39 cellular contexts compared by ENCODE assay signal in genomic region chrX:70124678-70125077, GRCh38. TPM values are rescaled to one million over a fixed set of nuclear protein-coding genes. Genes with fewer than 3 reads are reported as not detected.
"Had no signal": no experiment of that assay in that cellular context is flagged by ENCODE, and none has a peak within 500 bp of the region (broad histone marks: within the 10 kb centered on the region; RNA-seq: fewer than 3 reads in every experiment).

No MANE protein-coding gene starts in this region.

- H3K9me3 ChIP-seq: adrenal gland, body of pancreas, breast epithelium had no signal

- H3K4me1 Mint-ChIP-seq: activated B cell treated with CpG ODN at 0.5 μM for 24 hours; activated CD4-positive, alpha-beta T cell treated with anti-CD3 and anti-CD28 coated beads, Interleukin-2, amount 10 ng/mL, durations not matched to agents 24 days and 14 days; activated T-helper 17 cell treated with anti-CD3 and anti-CD28 coated beads, Interleukin-2, amount 50 U/mL, for 72 hours had no signal

- H3K27me3 Mint-ChIP-seq: activated B cell treated with CpG ODN at 0.5 μM for 24 hours; activated CD4-positive, alpha-beta memory T cell treated with anti-CD3 and anti-CD28 coated beads for 36 hours; activated CD4-positive, alpha-beta T cell treated with anti-CD3 and anti-CD28 coated beads, Interleukin-2, amount 10 ng/mL, durations not matched to agents 24 days and 14 days; activated CD8-positive, alpha-beta T cell treated with anti-CD3 and anti-CD28 coated beads for 36 hours; activated naive CD4-positive, alpha-beta T cell treated with anti-CD3 and anti-CD28 coated beads, Interleukin-2, amount 10 ng/mL, durations not matched to agents 7 days and 5 days; activated naive CD8-positive, alpha-beta T cell treated with anti-CD3 and anti-CD28 coated beads for 36 hours; activated T-helper 17 cell treated with anti-CD3 and anti-CD28 coated beads, Interleukin-2, amount 50 U/mL, for 72 hours had no signal

- H3K4me3 Mint-ChIP-seq: activated B cell treated with CpG ODN at 0.5 μM for 24 hours; activated CD4-positive, alpha-beta memory T cell treated with anti-CD3 and anti-CD28 coated beads for 36 hours; activated CD4-positive, alpha-beta T cell treated with anti-CD3 and anti-CD28 coated beads, Interleukin-2, amount 10 ng/mL, durations not matched to agents 24 days and 14 days; activated CD8-positive, alpha-beta T cell treated with anti-CD3 and anti-CD28 coated beads for 36 hours; activated naive CD4-positive, alpha-beta T cell treated with anti-CD3 and anti-CD28 coated beads, Interleukin-2, amount 10 ng/mL, durations not matched to agents 7 days and 5 days; activated naive CD8-positive, alpha-beta T cell treated with anti-CD3 and anti-CD28 coated beads for 36 hours; activated T-cell treated with anti-CD3 and anti-CD28 coated beads, Interleukin-2, amount 50 U/mL, for 4 hours; activated T-cell treated with anti-CD3 and anti-CD28 coated beads, Interleukin-2, amount 50 U/mL, for 72 hours; activated T-helper 1 cell treated with anti-CD3 and anti-CD28 coated beads, Interleukin-12 subunit alpha, Interleukin-12 subunit beta, Interleukin-2, Interleukin-4 antibody, amounts not matched to agents 30 ng/mL and 10 ng/mL and 1 ng/mL, durations not matched to agents 14 hours and 24 hours and 36 hours; activated T-helper 17 cell treated with anti-CD3 and anti-CD28 coated beads, Interleukin-2, amount 50 U/mL, for 72 hours; T-helper 1 cell treated with Interleukin-12 subunit alpha and Interleukin-12 subunit beta and Interleukin-4 antibody, amounts not matched to agents 30 μg/mL and 1 μg/mL, for 36 hours; T-helper 2 cell treated with Interferon-gamma antibody and Interleukin-4, amounts not matched to agents 5 μg/mL and 100 μg/mL, for 36 hours had no signal

- H3K4me1 ChIP-seq: adrenal gland, body of pancreas, breast epithelium had no signal

- H3K36me3 ChIP-seq: adrenal gland, brain microvascular endothelial cell, breast epithelium had no signal

- H3K27ac Mint-ChIP-seq: activated B cell treated with CpG ODN at 0.5 μM for 24 hours; activated CD4-positive, alpha-beta memory T cell treated with anti-CD3 and anti-CD28 coated beads for 36 hours; activated CD4-positive, alpha-beta T cell treated with anti-CD3 and anti-CD28 coated beads, Interleukin-2, amount 10 ng/mL, durations not matched to agents 24 days and 14 days; activated CD8-positive, alpha-beta T cell treated with anti-CD3 and anti-CD28 coated beads for 36 hours; activated naive CD4-positive, alpha-beta T cell treated with anti-CD3 and anti-CD28 coated beads, Interleukin-2, amount 10 ng/mL, durations not matched to agents 7 days and 5 days; activated naive CD4-positive, alpha-beta T cell treated with anti-CD3 and anti-CD28 coated beads, Interleukin-2, amount 50 U/mL, for 72 hours; activated naive CD8-positive, alpha-beta T cell treated with anti-CD3 and anti-CD28 coated beads for 36 hours; activated T-cell treated with anti-CD3 and anti-CD28 coated beads, Interleukin-2, amount 50 U/mL, for 72 hours; activated T-helper 1 cell treated with anti-CD3 and anti-CD28 coated beads, Interleukin-12 subunit alpha, Interleukin-12 subunit beta, Interleukin-2, Interleukin-4 antibody, amounts not matched to agents 30 ng/mL and 10 ng/mL and 1 ng/mL, durations not matched to agents 14 hours and 24 hours and 36 hours; activated T-helper 17 cell treated with anti-CD3 and anti-CD28 coated beads, Interleukin-2, amount 50 U/mL, for 72 hours; T-helper 1 cell treated with Interleukin-12 subunit alpha and Interleukin-12 subunit beta and Interleukin-4 antibody, amounts not matched to agents 30 μg/mL and 1 μg/mL, for 36 hours; T-helper 2 cell treated with Interferon-gamma antibody and Interleukin-4, amounts not matched to agents 5 μg/mL and 100 μg/mL, for 36 hours had no signal

- H3K27me3 ChIP-seq: body of pancreas, brain microvascular endothelial cell had no signal

- H3K4me3 ChIP-seq: adrenal gland, body of pancreas, breast epithelium had no signal

- H3K9me3 Mint-ChIP-seq: activated B cell treated with CpG ODN at 0.5 μM for 24 hours; activated CD4-positive, alpha-beta memory T cell treated with anti-CD3 and anti-CD28 coated beads for 36 hours; activated CD4-positive, alpha-beta T cell treated with anti-CD3 and anti-CD28 coated beads, Interleukin-2, amount 10 ng/mL, durations not matched to agents 24 days and 14 days; activated CD8-positive, alpha-beta T cell treated with anti-CD3 and anti-CD28 coated beads for 36 hours; activated naive CD4-positive, alpha-beta T cell treated with anti-CD3 and anti-CD28 coated beads, Interleukin-2, amount 10 ng/mL, durations not matched to agents 7 days and 5 days; activated naive CD4-positive, alpha-beta T cell treated with anti-CD3 and anti-CD28 coated beads, Interleukin-2, amount 50 U/mL, for 72 hours; activated naive CD8-positive, alpha-beta T cell treated with anti-CD3 and anti-CD28 coated beads for 36 hours; activated T-cell treated with anti-CD3 and anti-CD28 coated beads, Interleukin-2, amount 50 U/mL, for 4 hours; activated T-cell treated with anti-CD3 and anti-CD28 coated beads, Interleukin-2, amount 50 U/mL, for 72 hours; activated T-helper 17 cell treated with anti-CD3 and anti-CD28 coated beads, Interleukin-2, amount 50 U/mL, for 72 hours; T-helper 1 cell treated with Interleukin-12 subunit alpha and Interleukin-12 subunit beta and Interleukin-4 antibody, amounts not matched to agents 30 μg/mL and 1 μg/mL, for 36 hours; T-helper 2 cell treated with Interferon-gamma antibody and Interleukin-4, amounts not matched to agents 5 μg/mL and 100 μg/mL, for 36 hours had no signal

- H3K36me3 Mint-ChIP-seq: activated CD4-positive, alpha-beta memory T cell treated with anti-CD3 and anti-CD28 coated beads for 36 hours; activated naive CD4-positive, alpha-beta T cell treated with anti-CD3 and anti-CD28 coated beads, Interleukin-2, amount 10 ng/mL, durations not matched to agents 7 days and 5 days; activated naive CD4-positive, alpha-beta T cell treated with anti-CD3 and anti-CD28 coated beads, Interleukin-2, amount 50 U/mL, for 72 hours; activated naive CD8-positive, alpha-beta T cell treated with anti-CD3 and anti-CD28 coated beads for 36 hours had no signal

- ATAC-seq: activated CD8-positive, alpha-beta T cell treated with anti-CD3 and anti-CD28 coated beads for 36 hours; activated naive CD4-positive, alpha-beta T cell treated with anti-CD3 and anti-CD28 coated beads, Interleukin-2, amount 50 U/mL, for 72 hours; activated T-cell treated with anti-CD3 and anti-CD28 coated beads, Interleukin-2, amount 50 U/mL, for 4 hours; activated T-cell treated with anti-CD3 and anti-CD28 coated beads, Interleukin-2, amount 50 U/mL, for 72 hours; activated T-helper 17 cell treated with anti-CD3 and anti-CD28 coated beads, Interleukin-2, amount 50 U/mL, for 72 hours; body of pancreas had no signal

- DNase-seq: activated B cell treated with CpG ODN at 0.5 μM for 24 hours; activated CD4-positive, alpha-beta memory T cell treated with anti-CD3 and anti-CD28 coated beads for 36 hours; activated CD4-positive, alpha-beta T cell treated with anti-CD3 and anti-CD28 coated beads for 4 hours; activated CD4-positive, alpha-beta T cell treated with anti-CD3 and anti-CD28 coated beads, Interleukin-2, amount 10 ng/mL, durations not matched to agents 24 days and 14 days; activated CD4-positive, alpha-beta T cell treated with anti-CD3 and anti-CD28 coated beads, Interleukin-2, amount 50 U/mL, for 1 hour; activated CD4-positive, alpha-beta T cell treated with anti-CD3 and anti-CD28 coated beads, Interleukin-2, amount 50 U/mL, for 4 hours; activated CD4-positive, CD25-positive, alpha-beta regulatory T cell treated with anti-CD3 and anti-CD28 coated beads, Interleukin-2, amount 50 U/mL, for 72 hours; activated CD8-positive, alpha-beta memory T cell treated with anti-CD3 and anti-CD28 coated beads, Interleukin-2, amount 50 U/mL, for 4 hours; activated CD8-positive, alpha-beta T cell treated with anti-CD3 and anti-CD28 coated beads for 36 hours; activated effector memory CD4-positive, alpha-beta T cell treated with anti-CD3 and anti-CD28 coated beads, Interleukin-2, amount 50 U/mL, for 16 hours; activated gamma-delta T cell treated with Interleukin-2 at 50 U/mL for 16 hours; activated naive CD4-positive, alpha-beta T cell treated with anti-CD3 and anti-CD28 coated beads, Interleukin-2, amount 10 ng/mL, durations not matched to agents 7 days and 5 days; activated naive CD4-positive, alpha-beta T cell treated with Interleukin-2 at 50 U/mL for 16 hours; activated naive CD8-positive, alpha-beta T cell treated with anti-CD3 and anti-CD28 coated beads for 36 hours; activated T-cell treated with anti-CD3 and anti-CD28 coated beads for 4 hours; activated T-cell treated with anti-CD3 and anti-CD28 coated beads, Interleukin-2, amount 50 U/mL, for 1 hour; activated T-cell treated with anti-CD3 and anti-CD28 coated beads, Interleukin-2, amount 50 U/mL, for 4 hours; activated T-cell treated with anti-CD3 and anti-CD28 coated beads, Interleukin-2, amount 50 U/mL, for 72 hours; adrenal gland; amniotic stem cell; aorta; body of pancreas; brain microvascular endothelial cell; central memory CD4-positive, alpha-beta T cell; T-helper 2 cell; T-helper 9 cell had no signal

- FAIRE-seq: colon, TTC549 had no signal

- H3K27ac ChIP-seq: adrenal gland, body of pancreas, brain microvascular endothelial cell, breast epithelium, VCaP had no signal

RNA-seq across cellular contexts. Expression of gene DGAT2L6, which starts 52.6 kb away (rescaled TPM):
- total RNA-seq: activated B cell treated with CpG ODN at 0.5 μM for 24 hours; activated CD4-positive, alpha-beta memory T cell treated with anti-CD3 and anti-CD28 coated beads for 36 hours; activated CD4-positive, alpha-beta T cell treated with anti-CD3 and anti-CD28 coated beads, Interleukin-2, amount 10 ng/mL, durations not matched to agents 24 days and 14 days; activated CD8-positive, alpha-beta memory T cell treated with anti-CD3 and anti-CD28 coated beads for 36 hours; activated CD8-positive, alpha-beta T cell treated with anti-CD3 and anti-CD28 coated beads for 36 hours; activated naive CD4-positive, alpha-beta T cell treated with anti-CD3 and anti-CD28 coated beads, Interleukin-2, amount 50 U/mL, for 72 hours; activated naive CD8-positive, alpha-beta T cell treated with anti-CD3 and anti-CD28 coated beads for 36 hours; activated T-cell treated with anti-CD3 and anti-CD28 coated beads, Interleukin-2, amount 50 U/mL, for 4 hours; activated T-cell treated with anti-CD3 and anti-CD28 coated beads, Interleukin-2, amount 50 U/mL, for 72 hours; activated T-helper 1 cell treated with anti-CD3 and anti-CD28 coated beads, Interleukin-12 subunit alpha, Interleukin-12 subunit beta, Interleukin-2, Interleukin-4 antibody, amounts not matched to agents 30 ng/mL and 10 ng/mL and 1 ng/mL, durations not matched to agents 14 hours and 24 hours and 36 hours; adrenal gland; aorta; astrocyte; body of pancreas; breast epithelium; cardiac septum; cerebellum had no signal
- polyA plus RNA-seq: adrenal gland, aorta had no signal
